7 cellular contexts compared by ENCODE assay signal in the genomic region with DNA sequence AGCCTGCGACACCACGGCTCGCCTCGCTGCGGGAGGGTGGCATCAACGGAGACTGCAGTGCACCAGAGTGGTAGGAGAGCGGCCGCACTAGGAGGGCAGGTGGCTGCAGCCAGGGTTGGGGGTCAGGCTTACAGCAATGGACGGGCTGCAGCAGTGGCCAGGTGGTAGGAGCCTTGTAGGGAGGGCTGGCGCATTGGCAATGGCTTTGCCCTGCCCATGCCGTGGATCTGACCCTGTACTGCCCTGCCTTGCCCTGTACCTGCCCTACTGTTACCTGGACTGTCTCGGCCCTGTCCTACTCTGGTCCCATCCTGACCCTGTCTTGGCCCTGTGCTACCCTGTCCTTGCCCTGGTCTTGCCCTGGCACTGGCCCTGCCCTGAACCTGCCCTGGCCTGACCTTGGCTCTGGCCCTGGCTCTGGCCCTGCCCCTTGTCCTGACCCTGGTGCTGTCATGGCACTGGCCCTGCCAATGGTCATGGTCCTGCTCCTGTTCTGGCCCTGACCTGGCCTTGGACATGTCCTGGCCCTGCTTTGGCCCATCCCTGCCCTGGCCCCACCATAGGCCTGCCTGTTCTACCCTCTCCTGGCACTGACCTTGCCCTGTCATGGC.
DNase-seq lines count a peak whose midpoint lies in the region; ATAC-seq, FAIRE-seq and TF ChIP-seq lines count a peak whose summit lies in the region.
"Not testable (repeated sequence)": the region's sequence is repeated elsewhere in the genome, so short reads cannot be mapped to it uniquely, and the experiment has no call there.

No MANE protein-coding gene starts in this region.

- H3K4me3 ChIP-seq in right cardiac atrium (ENCODE audit: low read length); kidney (ENCODE audit: low read length in 2 of 2): not testable (repeated sequence)

- not testable (repeated sequence) for H3K4me3 Mint-ChIP-seq in activated CD4-positive, alpha-beta T cell treated with anti-CD3 and anti-CD28 coated beads, Interleukin-2, amount 10 ng/mL, durations not matched to agents 24 days and 14 days

- not testable (repeated sequence) for H3K27me3 Mint-ChIP-seq in activated CD4-positive, alpha-beta T cell treated with anti-CD3 and anti-CD28 coated beads, Interleukin-2, amount 10 ng/mL, durations not matched to agents 24 days and 14 days

- H3K4me1 Mint-ChIP-seq in activated CD4-positive, alpha-beta T cell treated with anti-CD3 and anti-CD28 coated beads, Interleukin-2, amount 10 ng/mL, durations not matched to agents 24 days and 14 days, result not testable (repeated sequence)

- FAIRE-seq in kidney (lab: Jason Lieb, UNC), result not testable (repeated sequence)

- not testable (repeated sequence) for H3K27ac Mint-ChIP-seq in activated CD4-positive, alpha-beta T cell treated with anti-CD3 and anti-CD28 coated beads, Interleukin-2, amount 10 ng/mL, durations not matched to agents 24 days and 14 days

- not testable (repeated sequence) for H3K36me3 ChIP-seq in kidney (ENCODE audit: control insufficient read depth in 1 of 2, insufficient read depth in 2 of 2, low read length in 2 of 2)

- H3K4me1 ChIP-seq in right cardiac atrium (ENCODE audit: control insufficient read depth, insufficient read depth, low read length); kidney (ENCODE audit: control insufficient read depth in 1 of 2, insufficient read depth in 1 of 2, low read depth in 1 of 2, low read length in 2 of 2): not testable (repeated sequence)

- ATAC-seq in right cardiac atrium, result not testable (repeated sequence)

- H3K36me3 Mint-ChIP-seq in activated CD4-positive, alpha-beta T cell treated with anti-CD3 and anti-CD28 coated beads, Interleukin-2, amount 10 ng/mL, durations not matched to agents 24 days and 14 days (ENCODE audit: low read depth), result not testable (repeated sequence)

- H3K9ac ChIP-seq in kidney (ENCODE audit: low read length in 2 of 2), result not testable (repeated sequence)

- H3K27ac ChIP-seq in right cardiac atrium (ENCODE audit: low read length); kidney (ENCODE audit: low read depth in 2 of 2, low read length in 2 of 2): not testable (repeated sequence)

- not testable (repeated sequence) for H3K9me3 ChIP-seq in right cardiac atrium (ENCODE audit: control insufficient read depth, low read length); kidney (ENCODE audit: control insufficient read depth in 1 of 2, low read length in 2 of 2)

- not testable (repeated sequence) for H3K27me3 ChIP-seq in right cardiac atrium (ENCODE audit: control insufficient read depth, insufficient read depth)

- H3K9me3 Mint-ChIP-seq in activated CD4-positive, alpha-beta T cell treated with anti-CD3 and anti-CD28 coated beads, Interleukin-2, amount 10 ng/mL, durations not matched to agents 24 days and 14 days, result not testable (repeated sequence)

- peak; percentile 3 for DNase-seq in D341Med (ENCODE audit: low spot score)
- DNase-seq in activated CD4-positive, alpha-beta T cell treated with anti-CD3 and anti-CD28 coated beads, Interleukin-2, amount 10 ng/mL, durations not matched to agents 24 days and 14 days, result peak; percentile 54
- peak; percentile 66 for DNase-seq in activated effector memory CD4-positive, alpha-beta T cell treated with anti-CD3 and anti-CD28 coated beads, Interleukin-2, amount 50 U/mL, for 16 hours
- peak in 2 of 3 donors; percentile 51 to 57 for DNase-seq in right cardiac atrium
- peak; percentile 81 for DNase-seq in kidney
- peak; percentile 91 for DNase-seq in mesenteric fat pad (ENCODE audit: low spot score)
- DNase-seq in stimulated activated CD8-positive, alpha-beta memory T cell treated with anti-CD3 and anti-CD28 coated beads, Interleukin-4, amount 100 ng/mL, for 48 hours, result peak; percentile 23

- intact Hi-C loops in activated CD4-positive, alpha-beta T cell treated with anti-CD3 and anti-CD28 coated beads, Interleukin-2, amount 10 ng/mL, durations not matched to agents 24 days and 14 days (cut with micrococcal nuclease); right cardiac atrium (cut with DNase I); kidney (cut with DNase I): not testable (repeated sequence)

- TF ChIP-seq CTCF in kidney (IDR thresholded peaks at IDR 0.05; ENCODE audit: borderline replicate concordance, extremely low read depth, insufficient read depth), result not testable (repeated sequence)

- 88% methylated on average over 12 of the region's 12 CpGs for WGBS in right cardiac atrium

Comparison
In these comparisons a context has a peak if more than half of its experiments do, and no peak if none do; other contexts are left out.
1. DNase-seq: peak in every context shown above with its lines; median percentile 91 in mesenteric fat pad; 81 in kidney; 66 in activated effector memory CD4-positive, alpha-beta T cell treated with anti-CD3 and anti-CD28 coated beads, Interleukin-2, amount 50 U/mL, for 16 hours; 54 in activated CD4-positive, alpha-beta T cell treated with anti-CD3 and anti-CD28 coated beads, Interleukin-2, amount 10 ng/mL, durations not matched to agents 24 days and 14 days; 54 in right cardiac atrium; 23 in stimulated activated CD8-positive, alpha-beta memory T cell treated with anti-CD3 and anti-CD28 coated beads, Interleukin-4, amount 100 ng/mL, for 48 hours; 3 in D341Med.